8 cellular contexts compared by ENCODE assay signal in genomic region chr1:231240883-231241735, GRCh38. TPM values are rescaled to one million over a fixed set of nuclear protein-coding genes. Genes with fewer than 3 reads are reported as not detected.
DNase-seq lines count a peak whose midpoint lies in the region; ATAC-seq and TF ChIP-seq lines count a peak whose summit lies in the region.

Gene GNPAT (plus strand): TSS chr1:231241212. CDS start chr1:231241379, 167 bp downstream.

- intact Hi-C loops in activated B cell treated with CpG ODN at 0.5 μM for 24 hours (cut with micrococcal nuclease), result loop anchor here (1.0 to 5.0 kb wide), 7 partner anchors 26 to 599 kb away; partner anchors contain the start of genes ARV1, COG2, DISC1 and EGLN1
- intact Hi-C loops in spleen (cut with DNase I; ENCODE audit: low total_unique reads), result loop anchor here (10.0 kb wide), 1 partner anchor 94 kb away; the partner anchor contains the start of genes EXOC8 and SPRTN

- CTCF ChIA-PET in activated B cell treated with CpG ODN at 0.5 μM for 24 hours (lab: Charles Lee), result no interaction called here

- peaks cover 58% of the 10 kb centered on the region for H3K4me1 Mint-ChIP-seq in activated B cell treated with CpG ODN at 0.5 μM for 24 hours

- ATAC-seq in GM18867 (IDR thresholded peaks at IDR 0.05; ENCODE audit: unreplicated experiment) (peak; percentile 96), HG03097 (IDR thresholded peaks at IDR 0.05; ENCODE audit: low FRiP score, unreplicated experiment) (peak; percentile 89), activated B cell treated with CpG ODN at 0.5 μM for 24 hours (ENCODE audit: low read depth) (peak; percentile 98)

- 0% methylated on average over 26 to 51 of the region's 51 CpGs for WGBS in spleen, 5 donors

- H3K36me3 Mint-ChIP-seq in activated B cell treated with CpG ODN at 0.5 μM for 24 hours (ENCODE audit: low read depth), result peaks cover 61% of the 10 kb centered on the region

- H3K9me3 ChIP-seq in spleen, result no peaks in the 10 kb centered on the region

- H3K4me3 Mint-ChIP-seq in activated B cell treated with CpG ODN at 0.5 μM for 24 hours, result peak within 1 kb of the TSS; percentile 93

- peak; percentile 64 to 89 (median 83) for TF ChIP-seq POLR2A in spleen (IDR thresholded peaks at IDR 0.05)

- peaks cover 15 to 89% (median 55%) of the 10 kb centered on the region in 6 donors for H3K4me1 ChIP-seq in spleen

- POLR2A ChIA-PET in activated B cell treated with CpG ODN at 0.5 μM for 24 hours (lab: Charles Lee), result interaction anchor here (0.8 to 3.1 kb wide), 6 partner anchors 21 to 598 kb away, joined by 3 to 18 read pairs (median 4); partner anchors contain the start of genes COG2, EXOC8 and SPRTN

- H3K27me3 Mint-ChIP-seq in activated B cell treated with CpG ODN at 0.5 μM for 24 hours, result no peaks in the 10 kb centered on the region

- peak within 1 kb of the TSS; percentile 94 for H3K27ac Mint-ChIP-seq in activated B cell treated with CpG ODN at 0.5 μM for 24 hours

- in situ Hi-C loops in ACHN (cut with HindIII; ENCODE audit: low pct_ligation_motif_present, low pct_unique_long_range_greater_than_20kb, low sequenced_read_pairs), result no loop called here

- TF ChIP-seq CTCF in activated B cell treated with CpG ODN at 0.5 μM for 24 hours (IDR thresholded peaks at IDR 0.05) (no peak), cardiac fibroblast (IDR thresholded peaks at IDR 0.05; ENCODE audit: low read depth, low read length) (no peak), spleen (IDR thresholded peaks at IDR 0.05 in 8 of 11, conservative IDR thresholded peaks at IDR 0.05 in 3 of 11) (peak in 1 of 11 experiments; percentile 22)

- peak; percentile 89 for DNase-seq in ACHN
- DNase-seq in NCI-H2227 treated with DMSO at 0.1 percent for 48 hours (lab: John Stamatoyannopoulos, UW), result peak; percentile 62
- DNase-seq in activated B cell treated with CpG ODN at 0.5 μM for 24 hours, result peak; percentile 94
- peak; percentile 86 to 89 for DNase-seq in cardiac fibroblast (ENCODE audit: low read depth in 2 of 2)
- peak; percentile 91 for DNase-seq in inferior parietal cortex (ENCODE audit: extremely low spot score)
- peak; percentile 97 for DNase-seq in spleen

- H3K36me3 ChIP-seq in spleen, result peaks cover 0 to 36% (median 25%) of the 10 kb centered on the region in 6 donors

- H3K27me3 ChIP-seq in spleen (replicated peaks in 1 of 7), result no peaks in the 10 kb centered on the region

- H3K4me3 ChIP-seq in cardiac fibroblast (replicated peaks in 1 of 2; ENCODE audit: low read depth in 2 of 2, low read length in 2 of 2), result peak within 1 kb of the TSS; percentile 68 to 90
- H3K4me3 ChIP-seq in spleen, result peak within 1 kb of the TSS; percentile 65 to 89 (median 78)

- H3K9me3 Mint-ChIP-seq in activated B cell treated with CpG ODN at 0.5 μM for 24 hours, result no peaks in the 10 kb centered on the region

- peak within 1 kb of the TSS; percentile 79 to 89 (median 86) for H3K27ac ChIP-seq in spleen

RNA-seq across cellular contexts. Expression of gene GNPAT, which starts in this region (rescaled TPM):
- total RNA-seq in activated B cell treated with CpG ODN at 0.5 μM for 24 hours (45.7 and 47.4 TPM in 2 replicates), spleen (10 to 100 TPM; 27.9 to 42.6 (median 33.7) TPM)
- 10 to 100 TPM; 27.7 to 42.9 (median 42.6) TPM for polyA plus RNA-seq in spleen

Comparison
In these comparisons a context has a peak if more than half of its experiments do, and no peak if none do; other contexts are left out.
1. Peak in every context shown above with its lines: DNase-seq, ATAC-seq, H3K4me3 ChIP-seq and H3K27ac ChIP-seq.